ENCODE assay signal across 1 cellular context in the genomic region with DNA sequence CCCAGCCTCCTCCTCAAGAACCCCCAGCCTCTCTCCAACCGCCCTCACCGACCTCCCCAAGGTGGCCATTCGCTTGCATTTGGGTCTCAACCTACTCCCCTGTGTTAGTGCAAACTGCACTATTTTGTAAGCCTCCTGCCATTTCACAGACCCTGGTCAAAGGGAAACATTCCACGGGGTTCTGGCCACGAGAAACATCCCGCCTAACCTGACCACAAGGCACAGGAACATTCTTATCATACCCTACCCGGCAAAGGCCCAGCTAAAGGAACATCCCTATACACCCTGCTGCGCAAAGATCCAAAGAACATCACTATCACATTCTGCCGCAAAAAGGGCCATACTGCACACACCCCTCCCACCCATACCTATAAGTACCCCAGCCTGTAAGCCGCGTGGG.
TF ChIP-seq lines count a peak whose summit lies in the region.

No MANE protein-coding gene starts in this region.

TF ChIP-seq in WTC11, 78 proteins besides CTCF, POLR2A, EP300 and RAD21 (continued from another document):
- TF ChIP-seq, protein P1, sequence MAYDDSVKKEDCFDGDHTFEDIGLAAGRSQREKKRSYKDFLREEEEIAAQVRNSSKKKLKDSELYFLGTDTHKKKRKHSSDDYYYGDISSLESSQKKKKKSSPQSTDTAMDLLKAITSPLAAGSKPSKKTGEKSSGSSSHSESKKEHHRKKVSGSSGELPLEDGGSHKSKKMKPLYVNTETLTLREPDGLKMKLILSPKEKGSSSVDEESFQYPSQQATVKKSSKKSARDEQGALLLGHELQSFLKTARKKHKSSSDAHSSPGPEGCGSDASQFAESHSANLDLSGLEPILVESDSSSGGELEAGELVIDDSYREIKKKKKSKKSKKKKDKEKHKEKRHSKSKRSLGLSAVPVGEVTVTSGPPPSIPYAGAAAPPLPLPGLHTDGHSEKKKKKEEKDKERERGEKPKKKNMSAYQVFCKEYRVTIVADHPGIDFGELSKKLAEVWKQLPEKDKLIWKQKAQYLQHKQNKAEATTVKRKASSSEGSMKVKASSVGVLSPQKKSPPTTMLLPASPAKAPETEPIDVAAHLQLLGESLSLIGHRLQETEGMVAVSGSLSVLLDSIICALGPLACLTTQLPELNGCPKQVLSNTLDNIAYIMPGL (CRISPR knock-in tag; IDR thresholded peaks at IDR 0.05), result no peak
- no peak for TF ChIP-seq NFE2L1 (CRISPR knock-in tag; IDR thresholded peaks at IDR 0.05)
- TF ChIP-seq ZNF671 (CRISPR knock-in tag; IDR thresholded peaks at IDR 0.05), result no peak
- TF ChIP-seq, protein P2, sequence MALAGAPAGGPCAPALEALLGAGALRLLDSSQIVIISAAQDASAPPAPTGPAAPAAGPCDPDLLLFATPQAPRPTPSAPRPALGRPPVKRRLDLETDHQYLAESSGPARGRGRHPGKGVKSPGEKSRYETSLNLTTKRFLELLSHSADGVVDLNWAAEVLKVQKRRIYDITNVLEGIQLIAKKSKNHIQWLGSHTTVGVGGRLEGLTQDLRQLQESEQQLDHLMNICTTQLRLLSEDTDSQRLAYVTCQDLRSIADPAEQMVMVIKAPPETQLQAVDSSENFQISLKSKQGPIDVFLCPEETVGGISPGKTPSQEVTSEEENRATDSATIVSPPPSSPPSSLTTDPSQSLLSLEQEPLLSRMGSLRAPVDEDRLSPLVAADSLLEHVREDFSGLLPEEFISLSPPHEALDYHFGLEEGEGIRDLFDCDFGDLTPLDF (CRISPR knock-in tag; IDR thresholded peaks at IDR 0.05), result no peak
- no peak for TF ChIP-seq SOX15 (CRISPR knock-in tag; IDR thresholded peaks at IDR 0.05)
- TF ChIP-seq, protein P3, sequence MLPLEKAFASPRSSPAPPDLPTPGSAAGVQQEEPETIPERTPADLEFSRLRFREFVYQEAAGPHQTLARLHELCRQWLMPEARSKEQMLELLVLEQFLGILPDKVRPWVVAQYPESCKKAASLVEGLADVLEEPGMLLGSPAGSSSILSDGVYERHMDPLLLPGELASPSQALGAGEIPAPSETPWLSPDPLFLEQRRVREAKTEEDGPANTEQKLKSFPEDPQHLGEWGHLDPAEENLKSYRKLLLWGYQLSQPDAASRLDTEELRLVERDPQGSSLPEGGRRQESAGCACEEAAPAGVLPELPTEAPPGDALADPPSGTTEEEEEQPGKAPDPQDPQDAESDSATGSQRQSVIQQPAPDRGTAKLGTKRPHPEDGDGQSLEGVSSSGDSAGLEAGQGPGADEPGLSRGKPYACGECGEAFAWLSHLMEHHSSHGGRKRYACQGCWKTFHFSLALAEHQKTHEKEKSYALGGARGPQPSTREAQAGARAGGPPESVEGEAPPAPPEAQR (CRISPR knock-in tag; IDR thresholded peaks at IDR 0.05), result no peak
